ENCODE assay signal across 25 cellular contexts in genomic region chr2:29460191-29460590, GRCh38.
A peak's percentile ranks its signal among the peaks of the same experiment; 100 is the strongest.
DNase-seq lines count a peak whose midpoint lies in the region; ATAC-seq, FAIRE-seq and TF ChIP-seq lines count a peak whose summit lies in the region.
"Had no signal": no experiment of that assay in that cellular context is flagged by ENCODE, and none has a peak within 500 bp of the region (broad histone marks: within the 10 kb centered on the region; RNA-seq: fewer than 3 reads in every experiment).

No MANE protein-coding gene starts in this region.

- no peak overlapping the region for H3K27ac ChIP-seq in astrocyte (ENCODE audit: low read depth, low read length)
- no peak overlapping the region for H3K27ac ChIP-seq in small intestine (ENCODE audit: low read depth in 1 of 2, low read length in 1 of 2)
- H3K27ac ChIP-seq in CD4-positive, alpha-beta memory T cell (ENCODE audit: low read depth, low read length) = no peak overlapping the region
- H3K27ac ChIP-seq: A549; BLaER1 treated with 17β-estradiol and CSF1 and Interleukin-3, amounts not matched to agents 10 nM and 100 nM had no signal

- DNase-seq in HFFc6 (no peak), astrocyte (ENCODE audit: low read depth) (no peak), mucosa of descending colon (peak in 1 of 3 donors; percentile 20), small intestine (peak; percentile 5), lower leg skin (ENCODE audit: low spot score in 2 of 2) (no peak)
- DNase-seq in T-helper 2 cell treated with Interferon-gamma antibody and Interleukin-4, amounts not matched to agents 5 μg/mL and 100 μg/mL, for 36 hours (ENCODE audit: low spot score) = no peak
- no peak for DNase-seq in CD4-positive, alpha-beta memory T cell
- DNase-seq: 8988T; ACHN; AML-193; BE2C; Calu3; CD4-positive, alpha-beta T cell; COR-L47; DMS153; DND-41; GDM1; H9 had no signal

- H3K27me3 ChIP-seq in astrocyte (ENCODE audit: insufficient read depth, low read length) (no peaks in the 10 kb centered on the region), small intestine (ENCODE audit: control insufficient read depth in 2 of 2, insufficient read depth in 2 of 2, low read length in 2 of 2) (no peaks in the 10 kb centered on the region)
- H3K27me3 ChIP-seq in CD4-positive, alpha-beta memory T cell (ENCODE audit: insufficient read depth, low read length) = no peaks in the 10 kb centered on the region
- H3K27me3 ChIP-seq: BE2C; BLaER1 treated with 17β-estradiol and CSF1 and Interleukin-3, amounts not matched to agents 10 nM and 100 nM had no signal

- H3K27ac Mint-ChIP-seq in HFFc6 (peak overlapping the region; percentile 47), astrocyte (ENCODE audit: unreplicated experiment) (no peak overlapping the region)
- H3K27ac Mint-ChIP-seq in T-helper 2 cell treated with Interferon-gamma antibody and Interleukin-4, amounts not matched to agents 5 μg/mL and 100 μg/mL, for 36 hours = no peak overlapping the region
- H3K27ac Mint-ChIP-seq in CD4-positive, alpha-beta memory T cell = no peak overlapping the region
- H3K27ac Mint-ChIP-seq: CD14-positive monocyte; CD4-positive, alpha-beta T cell; GM23338; H9 had no signal

- H3K9me3 ChIP-seq in astrocyte (ENCODE audit: insufficient read depth, low read depth, low read length) = no peaks in the 10 kb centered on the region
- no peaks in the 10 kb centered on the region for H3K9me3 ChIP-seq in mucosa of descending colon
- H3K9me3 ChIP-seq in small intestine (ENCODE audit: control insufficient read depth, low read depth) = no peaks in the 10 kb centered on the region
- H3K9me3 ChIP-seq in CD4-positive, alpha-beta memory T cell (ENCODE audit: control insufficient read depth in 1 of 2, low read length in 2 of 2) = no peaks in the 10 kb centered on the region
- H3K9me3 ChIP-seq: A549; BE2C; BLaER1 treated with 17β-estradiol and CSF1 and Interleukin-3, amounts not matched to agents 10 nM and 100 nM had no signal

- no peaks in the 10 kb centered on the region for H3K36me3 Mint-ChIP-seq in HFFc6 (ENCODE audit: low read depth)
- no peaks in the 10 kb centered on the region for H3K36me3 Mint-ChIP-seq in astrocyte (ENCODE audit: low read depth, unreplicated experiment)
- no peaks in the 10 kb centered on the region for H3K36me3 Mint-ChIP-seq in T-helper 2 cell treated with Interferon-gamma antibody and Interleukin-4, amounts not matched to agents 5 μg/mL and 100 μg/mL, for 36 hours (ENCODE audit: low read depth)
- H3K36me3 Mint-ChIP-seq in CD4-positive, alpha-beta memory T cell = no peaks in the 10 kb centered on the region
- H3K36me3 Mint-ChIP-seq: CD14-positive monocyte had no signal

- no peak overlapping the region for H3K9ac ChIP-seq in astrocyte (ENCODE audit: low read length)
- H3K9ac ChIP-seq: BLaER1 treated with 17β-estradiol and CSF1 and Interleukin-3, amounts not matched to agents 10 nM and 100 nM had no signal

- no peak for FAIRE-seq in astrocyte (lab: Jason Lieb, UNC)
- no peak for FAIRE-seq in small intestine (lab: Jason Lieb, UNC)
- FAIRE-seq: GM12878, GM19239 had no signal

- WGBS in small intestine, 3 donors = 17 to 47% (median 17%) methylated on average over 3 of the region's 3 CpGs
- WGBS in lower leg skin, 2 donors = 37 to 55% methylated on average over 3 of the region's 3 CpGs

- H3K27me3 Mint-ChIP-seq in HFFc6 (ENCODE audit: insufficient read depth) (no peaks in the 10 kb centered on the region), astrocyte (ENCODE audit: low read depth, unreplicated experiment) (no peaks in the 10 kb centered on the region)
- H3K27me3 Mint-ChIP-seq in T-helper 2 cell treated with Interferon-gamma antibody and Interleukin-4, amounts not matched to agents 5 μg/mL and 100 μg/mL, for 36 hours (ENCODE audit: low read depth) = peaks cover 10% of the 10 kb centered on the region
- peaks cover 11 to 22% of the 10 kb centered on the region in 2 donors for H3K27me3 Mint-ChIP-seq in CD4-positive, alpha-beta memory T cell

- H4K20me1 ChIP-seq in astrocyte (ENCODE audit: insufficient read depth, low read length) = no peaks in the 10 kb centered on the region
- H4K20me1 ChIP-seq: BLaER1 treated with 17β-estradiol and CSF1 and Interleukin-3, amounts not matched to agents 10 nM and 100 nM had no signal

- H3K9me3 Mint-ChIP-seq in HFFc6 (no peaks in the 10 kb centered on the region), astrocyte (ENCODE audit: unreplicated experiment) (no peaks in the 10 kb centered on the region)
- no peaks in the 10 kb centered on the region for H3K9me3 Mint-ChIP-seq in T-helper 2 cell treated with Interferon-gamma antibody and Interleukin-4, amounts not matched to agents 5 μg/mL and 100 μg/mL, for 36 hours
- H3K9me3 Mint-ChIP-seq in CD4-positive, alpha-beta memory T cell = peaks cover 0 to 5% (median 1%) of the 10 kb centered on the region in 8 donors
- H3K9me3 Mint-ChIP-seq: CD14-positive monocyte; CD4-positive, alpha-beta T cell; GM23338; H9 had no signal

- no peak for TF ChIP-seq CTCF in HFFc6 (IDR thresholded peaks at IDR 0.05)
- TF ChIP-seq CTCF in astrocyte (IDR thresholded peaks at IDR 0.05; ENCODE audit: insufficient read depth, low read depth, low read length) = no peak
- no peak for TF ChIP-seq CTCF in mucosa of descending colon (IDR thresholded peaks at IDR 0.05)
- TF ChIP-seq CTCF in lower leg skin (IDR thresholded peaks at IDR 0.05) = no peak

- H3K36me3 ChIP-seq in astrocyte (ENCODE audit: insufficient read depth, low read length) (no peaks in the 10 kb centered on the region), mucosa of descending colon (ENCODE audit: low read depth) (no peaks in the 10 kb centered on the region), small intestine (ENCODE audit: control insufficient read depth in 2 of 2, insufficient read depth in 2 of 2, low read length in 2 of 2) (no peaks in the 10 kb centered on the region)
- no peaks in the 10 kb centered on the region for H3K36me3 ChIP-seq in CD4-positive, alpha-beta memory T cell (ENCODE audit: insufficient read depth, low read length)
- H3K36me3 ChIP-seq: BE2C; BLaER1 treated with 17β-estradiol and CSF1 and Interleukin-3, amounts not matched to agents 10 nM and 100 nM had no signal

- CTCF ChIA-PET in CD4-positive, alpha-beta memory T cell (lab: Charles Lee; ENCODE audit: partially characterized antibody) = no interaction called here

- POLR2A ChIA-PET in CD4-positive, alpha-beta memory T cell (lab: Charles Lee; ENCODE audit: partially characterized antibody) = no interaction called here

- H3K79me2 ChIP-seq in astrocyte (ENCODE audit: insufficient read depth, low read length) = no peaks in the 10 kb centered on the region

- H3K4me3 Mint-ChIP-seq in HFFc6 (peak overlapping the region; percentile 19; the same call in 1 of the 2 replicates), astrocyte (ENCODE audit: unreplicated experiment) (no peak overlapping the region)
- H3K4me3 Mint-ChIP-seq in T-helper 2 cell treated with Interferon-gamma antibody and Interleukin-4, amounts not matched to agents 5 μg/mL and 100 μg/mL, for 36 hours = no peak overlapping the region
- no peak overlapping the region for H3K4me3 Mint-ChIP-seq in CD4-positive, alpha-beta memory T cell
- H3K4me3 Mint-ChIP-seq: CD14-positive monocyte; CD4-positive, alpha-beta T cell; GM23338; H9 had no signal

- H3K4me1 ChIP-seq in astrocyte (ENCODE audit: insufficient read depth, low read length) (peaks cover 30% of the 10 kb centered on the region), mucosa of descending colon (ENCODE audit: low read depth) (no peaks in the 10 kb centered on the region), small intestine (ENCODE audit: control insufficient read depth in 2 of 2, insufficient read depth in 1 of 2, low read depth in 1 of 2, low read length in 1 of 2) (no peaks in the 10 kb centered on the region)
- H3K4me1 ChIP-seq in CD4-positive, alpha-beta memory T cell (ENCODE audit: insufficient read depth, low read length) = no peaks in the 10 kb centered on the region
- H3K4me1 ChIP-seq: A549 had no signal

- no peak overlapping the region for H2AFZ ChIP-seq in astrocyte (ENCODE audit: low read depth, low read length)
- H2AFZ ChIP-seq: GM23338 had no signal

- H3K4me3 ChIP-seq in astrocyte (ENCODE audit: insufficient read depth, low read depth, low read length) (no peak overlapping the region), mucosa of descending colon (no peak overlapping the region), small intestine (ENCODE audit: low read depth in 1 of 2, low read length in 2 of 2) (no peak overlapping the region), lower leg skin (ENCODE audit: low read depth, poor library complexity, severe bottlenecking) (no peak overlapping the region)
- H3K4me3 ChIP-seq in CD4-positive, alpha-beta memory T cell (ENCODE audit: low read length in 2 of 2) = no peak overlapping the region
- H3K4me3 ChIP-seq: A549; BLaER1 treated with 17β-estradiol and CSF1 and Interleukin-3, amounts not matched to agents 10 nM and 100 nM; GM12878; GM23338 had no signal

- ATAC-seq in mucosa of descending colon = peak; percentile 92
- ATAC-seq: A549, GM12878, GM23338, HCT116 had no signal

- peak overlapping the region; percentile 14 for H3K4me2 ChIP-seq in astrocyte (ENCODE audit: low read length)
- H3K4me2 ChIP-seq: A549; BLaER1 treated with 17β-estradiol and CSF1 and Interleukin-3, amounts not matched to agents 10 nM and 100 nM; GM23338 had no signal

- peaks cover 72% of the 10 kb centered on the region for H3K4me1 Mint-ChIP-seq in HFFc6 (ENCODE audit: low read depth)
- H3K4me1 Mint-ChIP-seq in astrocyte (ENCODE audit: low read depth, unreplicated experiment) = peaks cover 48% of the 10 kb centered on the region
- no peaks in the 10 kb centered on the region for H3K4me1 Mint-ChIP-seq in T-helper 2 cell treated with Interferon-gamma antibody and Interleukin-4, amounts not matched to agents 5 μg/mL and 100 μg/mL, for 36 hours (ENCODE audit: low read depth)
- no peaks in the 10 kb centered on the region for H3K4me1 Mint-ChIP-seq in CD4-positive, alpha-beta memory T cell

- intact Hi-C loops in mucosa of descending colon (cut with DNase I, micrococcal nuclease) = no loop called here
- intact Hi-C loops in CD4-positive, alpha-beta memory T cell (cut with micrococcal nuclease) = no loop called here
- intact Hi-C loops in lower leg skin (cut with DNase I; ENCODE audit: low total_unique reads) = no loop called here

- TF ChIP-seq POLR2A in lower leg skin (IDR thresholded peaks at IDR 0.05) = no peak
